In genomic region chr12:31265722-31266121, GRCh38 we compare ENCODE assay signal across 24 cellular contexts.
DNase-seq lines count a peak whose midpoint lies in the region; ATAC-seq, FAIRE-seq and TF ChIP-seq lines count a peak whose summit lies in the region.
"Had no signal": no experiment of that assay in that cellular context is flagged by ENCODE, and none has a peak within 500 bp of the region (broad histone marks: within the 10 kb centered on the region; RNA-seq: fewer than 3 reads in every experiment).

No MANE protein-coding gene starts in this region.

- H3K79me2 ChIP-seq in HepG2 (ENCODE audit: insufficient read depth, low read length): no peaks in the 10 kb centered on the region
- no peaks in the 10 kb centered on the region for H3K79me2 ChIP-seq in K562 (ENCODE audit: control insufficient read depth, insufficient read depth, low read length)

- H2AFZ ChIP-seq in HepG2 (ENCODE audit: low read length) (no peak overlapping the region), K562 (ENCODE audit: low read depth, low read length) (peak overlapping the region; percentile 1; the same call in 1 of the 2 replicates)
- H2AFZ ChIP-seq: PC-9 had no signal

- 82% methylated on average over 11 of the region's 11 CpGs for WGBS in HepG2 (ENCODE audit: low lambda C conversion rate)
- 68% methylated on average over 7 of the region's 11 CpGs for WGBS in right lobe of liver (ENCODE audit: insufficient coverage, low coverage, low lambda C conversion rate, missing lambda C conversion rate)
- 38% methylated on average over 11 of the region's 11 CpGs for WGBS in K562 (ENCODE audit: insufficient coverage, low coverage, missing lambda C conversion rate)
- 87 to 93% methylated on average over 3 to 11 of the region's 11 CpGs for WGBS in transverse colon (ENCODE audit: low coverage in 1 of 2), 2 donors

- H3K9me1 ChIP-seq in K562 (ENCODE audit: control insufficient read depth, insufficient read depth, low read length): no peaks in the 10 kb centered on the region

- CTCF ChIA-PET in HepG2 (lab: Yijun Ruan, JAX; ENCODE audit: low intra/inter-chr PET ratio, low total read pairs) (no interaction called here), K562 (lab: Yijun Ruan, JAX; ENCODE audit: low intra/inter-chr PET ratio) (no interaction called here)

- POLR2A ChIA-PET in HepG2 (lab: Yijun Ruan, JAX) (no interaction called here), K562 (lab: Yijun Ruan, JAX) (no interaction called here)

- H3K9me3 ChIP-seq in HepG2 (ENCODE audit: low read length) (no peaks in the 10 kb centered on the region), right lobe of liver (no peaks in the 10 kb centered on the region), K562 (replicated peaks; ENCODE audit: control insufficient read depth, insufficient read depth, low read depth, low read length) (no peaks in the 10 kb centered on the region), upper lobe of right lung (no peaks in the 10 kb centered on the region), transverse colon (no peaks in the 10 kb centered on the region)

- TF ChIP-seq CTCF in HepG2 (CRISPR knock-in tag; IDR thresholded peaks at IDR 0.05) (no peak), right lobe of liver (IDR thresholded peaks at IDR 0.05) (no peak), K562 (IDR thresholded peaks at IDR 0.05 in 2 of 3, conservative IDR thresholded peaks at IDR 0.05 in 1 of 3; ENCODE audit: insufficient read depth in 2 of 3, low read depth in 1 of 3, low read length in 3 of 3) (no peak), upper lobe of right lung (IDR thresholded peaks at IDR 0.05) (no peak), transverse colon (IDR thresholded peaks at IDR 0.05) (no peak)

- ATAC-seq in HepG2 (peak; percentile 55; the same call in 2 of the 3 replicates), right lobe of liver (no peak), K562 (peak; percentile 87), upper lobe of right lung (peak; percentile 15)

- DNase-seq in HepG2 (ENCODE audit: low spot score) (no peak), right lobe of liver (no peak), K562 (ENCODE audit: extremely low read depth in 1 of 4, low spot score in 3 of 4) (peak in 2 of 4 experiments; percentile 23 to 25), iPS-NIHi7 (ENCODE audit: extremely low spot score) (peak; percentile 46), upper lobe of right lung (no peak), NCI-H526 (lab: John Stamatoyannopoulos, UW) (no peak), transverse colon (no peak), HPDE6-E6E7 (ENCODE audit: extremely low spot score) (no peak)
- DNase-seq: 8988T; CD4-positive, CD25-positive, alpha-beta regulatory T cell; DMS153; DND-41; HCEC 1CT; NCI-H1048; NCI-H1436; NCI-H187; NCI-H446; NCI-H524 treated with DMSO at 0.1 percent for 48 hours; NCI-H82; NK-92 treated with Interleukin-12 subunit alpha and Interleukin-12 subunit beta, amount 100 ng/mL, for 24 hours; PC-9; SHP77 treated with DMSO at 0.1 percent for 48 hours had no signal

- H3K36me3 ChIP-seq in HepG2 (replicated peaks in 1 of 2; ENCODE audit: control insufficient read depth in 1 of 2, insufficient read depth in 2 of 2, low read length in 2 of 2) (no peaks in the 10 kb centered on the region), right lobe of liver (no peaks in the 10 kb centered on the region), K562 (ENCODE audit: control insufficient read depth, insufficient read depth, low read length) (no peaks in the 10 kb centered on the region), upper lobe of right lung (no peaks in the 10 kb centered on the region), transverse colon (no peaks in the 10 kb centered on the region)

- H3K4me3 ChIP-seq in HepG2 (replicated peaks in 1 of 3; ENCODE audit: insufficient read depth in 1 of 3, low read depth in 2 of 3, low read length in 3 of 3): no peak overlapping the region
- H3K4me3 ChIP-seq in right lobe of liver: no peak overlapping the region
- H3K4me3 ChIP-seq in K562: no peak overlapping the region
- no peak overlapping the region for H3K4me3 ChIP-seq in upper lobe of right lung
- no peak overlapping the region for H3K4me3 ChIP-seq in transverse colon
- H3K4me3 ChIP-seq: PC-9 had no signal

- H4K20me1 ChIP-seq in HepG2 (ENCODE audit: insufficient read depth, low read length) (no peaks in the 10 kb centered on the region), K562 (replicated peaks; ENCODE audit: control insufficient read depth, insufficient read depth, low read length) (no peaks in the 10 kb centered on the region)

- no peak overlapping the region for H3K27ac ChIP-seq in HepG2 (ENCODE audit: extremely low read length, insufficient read depth, low read length)
- H3K27ac ChIP-seq in right lobe of liver: no peak overlapping the region
- no peak overlapping the region for H3K27ac ChIP-seq in K562 (ENCODE audit: extremely low read depth, low read depth, low read length)
- no peak overlapping the region for H3K27ac ChIP-seq in upper lobe of right lung
- no peak overlapping the region for H3K27ac ChIP-seq in transverse colon
- H3K27ac ChIP-seq: PC-9, RWPE1 had no signal

- TF ChIP-seq EP300 in HepG2 (IDR thresholded peaks at IDR 0.05; ENCODE audit: low read depth in 2 of 2, low read length in 2 of 2): no peak
- no peak for TF ChIP-seq EP300 in HepG2 (CRISPR knock-in tag; IDR thresholded peaks at IDR 0.05; ENCODE audit: borderline replicate concordance)
- TF ChIP-seq EP300 in K562 (IDR thresholded peaks at IDR 0.05; ENCODE audit: low read length): no peak
- TF ChIP-seq EP300 in transverse colon (IDR thresholded peaks at IDR 0.05; ENCODE audit: low read depth): no peak

- in situ Hi-C loops in HepG2 (cut with HindIII; ENCODE audit: extremely low pct_ligation_motif_present, low pct_unique_long_range_greater_than_20kb): no loop called here
- in situ Hi-C loops in K562 (cut with MboI): no loop called here
- in situ Hi-C loops in transverse colon (cut with MboI; ENCODE audit: low pct_ligation_motif_present in 1 of 4, low pct_unique_long_range_greater_than_20kb in 1 of 4, low sequenced_read_pairs in 3 of 4): no loop called here

- H3K4me1 ChIP-seq in HepG2 (ENCODE audit: insufficient read depth, low read length): no peaks in the 10 kb centered on the region
- H3K4me1 ChIP-seq in right lobe of liver: no peaks in the 10 kb centered on the region
- peaks cover 0 to 3% of the 10 kb centered on the region in 2 experiments; a peak in 1 of 5 replicates for H3K4me1 ChIP-seq in K562 (replicated peaks in 1 of 2; ENCODE audit: control insufficient read depth in 2 of 2, insufficient read depth in 2 of 2, low read length in 2 of 2)
- no peaks in the 10 kb centered on the region for H3K4me1 ChIP-seq in upper lobe of right lung
- no peaks in the 10 kb centered on the region for H3K4me1 ChIP-seq in transverse colon

- FAIRE-seq in HepG2 (lab: Jason Lieb, UNC) (no peak), K562 (lab: Jason Lieb, UNC) (no peak)
- FAIRE-seq: GM18507 had no signal

- no peak for TF ChIP-seq POLR2A in HepG2 (IDR thresholded peaks at IDR 0.05; ENCODE audit: insufficient read depth in 1 of 2, low read depth in 2 of 2, low read length in 2 of 2)
- no peak for TF ChIP-seq POLR2A in right lobe of liver (IDR thresholded peaks at IDR 0.05)
- TF ChIP-seq POLR2A in K562 (conservative IDR thresholded peaks at IDR 0.05): no peak
- no peak for TF ChIP-seq POLR2A in transverse colon (IDR thresholded peaks at IDR 0.05)

- intact Hi-C loops in HepG2 (cut with micrococcal nuclease; ENCODE audit: unreplicated experiment): no loop called here
- intact Hi-C loops in right lobe of liver (cut with DNase I): no loop called here
- intact Hi-C loops in K562 (cut with micrococcal nuclease): no loop called here
- intact Hi-C loops in upper lobe of right lung (cut with DNase I): no loop called here
- intact Hi-C loops in transverse colon (cut with DNase I; ENCODE audit: low total_unique reads): no loop called here

- BruUV-seq in HepG2 (replicated peaks; lab: Mats Ljungman, UMichigan) (no TSS peak), K562 (replicated peaks; lab: Mats Ljungman, UMichigan) (no TSS peak)

- no peak overlapping the region for H3K4me2 ChIP-seq in HepG2 (ENCODE audit: low read depth, low read length)
- H3K4me2 ChIP-seq in K562 (ENCODE audit: insufficient read depth, low read length): no peak overlapping the region
- H3K4me2 ChIP-seq: PC-9 had no signal

- H3K27me3 ChIP-seq in HepG2 (ENCODE audit: control insufficient read depth in 1 of 2, insufficient read depth in 2 of 2, low read length in 2 of 2): no peaks in the 10 kb centered on the region
- no peaks in the 10 kb centered on the region for H3K27me3 ChIP-seq in right lobe of liver
- H3K27me3 ChIP-seq in K562 (ENCODE audit: control insufficient read depth in 2 of 2, insufficient read depth in 2 of 2, low read length in 2 of 2): no peaks in the 10 kb centered on the region
- no peaks in the 10 kb centered on the region for H3K27me3 ChIP-seq in upper lobe of right lung
- no peaks in the 10 kb centered on the region for H3K27me3 ChIP-seq in transverse colon

- H3K9ac ChIP-seq in HepG2 (ENCODE audit: insufficient read depth, low read depth, low read length) (no peak overlapping the region), K562 (ENCODE audit: insufficient read depth in 1 of 2, low read depth in 2 of 2, low read length in 2 of 2) (peak overlapping the region in 1 of 2 experiments; percentile 56; a peak in 2 of 4 replicates)

- TF ChIP-seq RAD21 in HepG2 (CRISPR knock-in tag; IDR thresholded peaks at IDR 0.05) (no peak), K562 (CRISPR knock-in tag; conservative IDR thresholded peaks at IDR 0.05 in 1 of 2, IDR thresholded peaks at IDR 0.05 in 1 of 2) (no peak)

TF ChIP-seq in HepG2, 621 proteins besides CTCF, POLR2A, EP300 and RAD21 (continues in another document):
- TF ChIP-seq ZMAT3 (CRISPR knock-in tag; conservative IDR thresholded peaks at IDR 0.05) (no peak), POLR2G (IDR thresholded peaks at IDR 0.05; ENCODE audit: low read depth, low read length) (no peak), ZNF713 (CRISPR knock-in tag; IDR thresholded peaks at IDR 0.05) (no peak)

TF ChIP-seq in K562, 482 proteins besides CTCF, POLR2A, EP300 and RAD21 (continues in another document):
- TF ChIP-seq ELF4 (CRISPR knock-in tag; IDR thresholded peaks at IDR 0.05) (no peak), ZNF644 (tag; IDR thresholded peaks at IDR 0.05; ENCODE audit: low read depth) (no peak), PTTG1 (tag; IDR thresholded peaks at IDR 0.05; ENCODE audit: low read depth) (no peak), IRF1 (CRISPR knock-in tag; IDR thresholded peaks at IDR 0.05; ENCODE audit: borderline replicate concordance) (no peak), SAFB2 (IDR thresholded peaks at IDR 0.05; ENCODE audit: borderline replicate concordance, low read depth, low read length, severe bottlenecking) (no peak), KLF16 (IDR thresholded peaks at IDR 0.05) (no peak)

Comparison
In these comparisons a context has a peak if more than half of its experiments do, and no peak if none do; other contexts are left out.
1. ATAC-seq: peak in HepG2 (single experiment), K562 (single experiment) and upper lobe of right lung (single experiment); none in right lobe of liver (0 of 4).